ENCODE assay signal across 15 cellular contexts in the genomic region with DNA sequence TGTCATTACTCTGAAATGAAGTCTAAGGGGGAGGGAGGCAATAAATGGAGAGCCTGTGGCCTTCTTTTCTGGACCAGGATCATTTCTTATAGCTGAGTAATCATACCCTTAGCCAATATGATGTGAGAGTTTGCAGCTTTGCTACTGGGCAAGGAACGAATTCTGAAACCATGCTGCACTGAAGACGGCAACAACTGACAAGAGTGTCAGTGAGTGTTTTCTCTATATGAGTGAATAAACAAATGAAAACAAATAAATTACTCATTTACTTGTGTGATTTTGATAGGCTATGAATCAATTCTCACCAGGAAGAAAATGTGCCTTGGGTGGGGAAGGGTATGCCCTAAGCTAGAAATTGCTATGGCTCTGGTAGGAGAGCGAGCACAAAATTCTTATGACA.
DNase-seq lines count a peak whose midpoint lies in the region; ATAC-seq and TF ChIP-seq lines count a peak whose summit lies in the region.
"Had no signal": no experiment of that assay in that cellular context is flagged by ENCODE, and none has a peak within 500 bp of the region (broad histone marks: within the 10 kb centered on the region; RNA-seq: fewer than 3 reads in every experiment).

No MANE protein-coding gene starts in this region.

- no peaks in the 10 kb centered on the region for H3K9me3 ChIP-seq in OCI-LY3 (ENCODE audit: insufficient read depth, low read length)
- H3K9me3 ChIP-seq: BE2C, SJCRH30 had no signal

- no peak for TF ChIP-seq CTCF in OCI-LY3 (IDR thresholded peaks at IDR 0.05; ENCODE audit: low read depth, low read length)

- no peaks in the 10 kb centered on the region for H3K79me2 ChIP-seq in OCI-LY3 (ENCODE audit: low read length)

- no peaks in the 10 kb centered on the region for H3K36me3 ChIP-seq in OCI-LY3 (replicated peaks; ENCODE audit: low read depth, low read length)
- H3K36me3 ChIP-seq: BE2C, SJCRH30 had no signal

- H3K36me3 Mint-ChIP-seq in activated naive CD8-positive, alpha-beta T cell treated with anti-CD3 and anti-CD28 coated beads, Interleukin-2, amount 10 ng/mL, durations not matched to agents 7 days and 5 days, result peaks cover 4% of the 10 kb centered on the region

- peak; percentile 12 for ATAC-seq in activated naive CD8-positive, alpha-beta T cell treated with anti-CD3 and anti-CD28 coated beads, Interleukin-2, amount 10 ng/mL, durations not matched to agents 7 days and 5 days (ENCODE audit: low read depth)
- ATAC-seq in HG02981 (IDR thresholded peaks at IDR 0.05; ENCODE audit: unreplicated experiment), result no peak

- H3K4me3 ChIP-seq in OCI-LY3 (ENCODE audit: low read length), result no peak overlapping the region
- H3K4me3 ChIP-seq: SJCRH30 had no signal

- peak overlapping the region; percentile 91 for H3K27ac Mint-ChIP-seq in activated naive CD8-positive, alpha-beta T cell treated with anti-CD3 and anti-CD28 coated beads, Interleukin-2, amount 10 ng/mL, durations not matched to agents 7 days and 5 days

- peaks cover 25% of the 10 kb centered on the region for H3K4me1 ChIP-seq in OCI-LY3 (ENCODE audit: low read length)
- H3K4me1 ChIP-seq: BE2C, SJCRH30 had no signal

- H2AFZ ChIP-seq in OCI-LY3 (ENCODE audit: low read depth, low read length), result no peak overlapping the region

- H3K27me3 ChIP-seq in OCI-LY3 (ENCODE audit: low read depth, low read length), result no peaks in the 10 kb centered on the region
- H3K27me3 ChIP-seq: BE2C, SJCRH30 had no signal

- POLR2A ChIA-PET in activated naive CD8-positive, alpha-beta T cell treated with anti-CD3 and anti-CD28 coated beads, Interleukin-2, amount 10 ng/mL, durations not matched to agents 7 days and 5 days (lab: Charles Lee), result interaction anchor here (1.2 to 6.9 kb wide), 4 partner anchors 9 to 81 kb away, joined by 4 to 46 read pairs (median 25); a partner anchor contains a TSS

- no peak overlapping the region for H3K27ac ChIP-seq in OCI-LY3 (ENCODE audit: low read length)
- H3K27ac ChIP-seq: SJCRH30 had no signal

- peaks cover 56% of the 10 kb centered on the region for H3K4me1 Mint-ChIP-seq in activated naive CD8-positive, alpha-beta T cell treated with anti-CD3 and anti-CD28 coated beads, Interleukin-2, amount 10 ng/mL, durations not matched to agents 7 days and 5 days

- H3K9me3 Mint-ChIP-seq in activated naive CD8-positive, alpha-beta T cell treated with anti-CD3 and anti-CD28 coated beads, Interleukin-2, amount 10 ng/mL, durations not matched to agents 7 days and 5 days, result no peaks in the 10 kb centered on the region

- H3K4me2 ChIP-seq in OCI-LY3 (ENCODE audit: low read length), result 0 out of 2 replicates have a peak overlapping the region, but pooled peaks have one; percentile 74

- peak overlapping the region; percentile 77 for H3K4me3 Mint-ChIP-seq in activated naive CD8-positive, alpha-beta T cell treated with anti-CD3 and anti-CD28 coated beads, Interleukin-2, amount 10 ng/mL, durations not matched to agents 7 days and 5 days

- H4K20me1 ChIP-seq in OCI-LY3 (ENCODE audit: insufficient read depth, low read length), result no peaks in the 10 kb centered on the region; the same call in 1 of the 2 replicates

- no peaks in the 10 kb centered on the region for H3K27me3 Mint-ChIP-seq in activated naive CD8-positive, alpha-beta T cell treated with anti-CD3 and anti-CD28 coated beads, Interleukin-2, amount 10 ng/mL, durations not matched to agents 7 days and 5 days

- H3K9ac ChIP-seq in OCI-LY3 (ENCODE audit: low read length), result no peak overlapping the region

- peak; percentile 21 for DNase-seq in stimulated activated CD4-positive, alpha-beta T cell treated with anti-CD3 and anti-CD28 coated beads, Interleukin-4, amount 100 ng/mL, for 24 hours
- no peak for DNase-seq in stimulated activated CD4-positive, alpha-beta T cell treated with anti-CD3 and anti-CD28 coated beads, Interleukin-2, amount 100 ng/mL, for 48 hours
- no peak for DNase-seq in activated naive CD8-positive, alpha-beta T cell treated with anti-CD3 and anti-CD28 coated beads, Interleukin-2, amount 10 ng/mL, durations not matched to agents 7 days and 5 days
- no peak for DNase-seq in amygdala (lab: John Stamatoyannopoulos, UW)
- DNase-seq in cerebellar nuclear complex (lab: John Stamatoyannopoulos, UW), result no peak
- DNase-seq: activated gamma-delta T cell, BE2C, DMS153, hippocampal formation, NCI-H2081, NCI-H524, SJCRH30, T-helper 9 cell had no signal
